26 cellular contexts compared by ENCODE assay signal in genomic region chr2:165593081-165593480, GRCh38.
DNase-seq lines count a peak whose midpoint lies in the region; ATAC-seq and TF ChIP-seq lines count a peak whose summit lies in the region.
"Had no signal": no experiment of that assay in that cellular context is flagged by ENCODE, and none has a peak within 500 bp of the region (broad histone marks: within the 10 kb centered on the region; RNA-seq: fewer than 3 reads in every experiment).

No MANE protein-coding gene starts in this region.

- no peak overlapping the region for H3K27ac Mint-ChIP-seq in CD4-positive, alpha-beta T cell
- H3K27ac Mint-ChIP-seq: CD8-positive, alpha-beta memory T cell; IgD-negative memory B cell had no signal

- H3K36me3 Mint-ChIP-seq in CD4-positive, alpha-beta T cell (ENCODE audit: low read depth): no peaks in the 10 kb centered on the region

- DNase-seq in AG08395 (ENCODE audit: low spot score): peak; percentile 3
- DNase-seq in EH (ENCODE audit: low read depth): peak; percentile 56
- DNase-seq in LHCN-M2 (ENCODE audit: low read depth): peak; percentile 13
- DNase-seq in fibroblast of peridontal ligament (ENCODE audit: extremely low read depth): peak; percentile 78
- DNase-seq in CD4-positive, alpha-beta T cell: no peak
- DNase-seq in 8988T: no peak
- no peak for DNase-seq in activated CD4-positive, alpha-beta T cell treated with anti-CD3 and anti-CD28 coated beads for 1 hour
- DNase-seq: ACHN; CD8-positive, alpha-beta memory T cell; DMS 273 treated with DMSO at 0.1 percent for 48 hours; DMS79; NCI-H1092 treated with DMSO at 0.1 percent for 48 hours; NCI-H1436 treated with DMSO at 0.1 percent for 48 hours; NCI-H187 treated with DMSO at 0.1 percent for 48 hours; NCI-H446 treated with DMSO at 0.1 percent for 48 hours; NCI-H526; NCI-H82; NK-92 treated with Interleukin-12 subunit alpha and Interleukin-12 subunit beta, amount 100 ng/mL, for 24 hours; Right ventricle myocardium superior; RPMI8226 had no signal

- H3K4me1 Mint-ChIP-seq in CD4-positive, alpha-beta T cell (ENCODE audit: low read depth): no peaks in the 10 kb centered on the region

- H3K9me3 ChIP-seq in CD4-positive, alpha-beta T cell (ENCODE audit: control insufficient read depth, low read length): no peaks in the 10 kb centered on the region
- H3K9me3 ChIP-seq: SJSA1 had no signal

- no peak for TF ChIP-seq CTCF in CD4-positive, alpha-beta T cell (IDR thresholded peaks at IDR 0.05)

- ATAC-seq in CD4-positive, alpha-beta T cell (ENCODE audit: poor library complexity): no peak
- ATAC-seq in HG03342 (IDR thresholded peaks at IDR 0.05; ENCODE audit: unreplicated experiment): no peak

- POLR2A ChIA-PET in CD4-positive, alpha-beta T cell (lab: Charles Lee): no interaction called here

- H3K27me3 ChIP-seq in CD4-positive, alpha-beta T cell (ENCODE audit: control insufficient read depth, insufficient read depth, low read length): no peaks in the 10 kb centered on the region
- H3K27me3 ChIP-seq: SJSA1 had no signal

- H3K9me3 Mint-ChIP-seq in CD4-positive, alpha-beta T cell: no peaks in the 10 kb centered on the region

- CTCF ChIA-PET in CD4-positive, alpha-beta T cell (lab: Charles Lee): no interaction called here

- intact Hi-C loops in CD4-positive, alpha-beta T cell (cut with DNase I, micrococcal nuclease): no loop called here

- no peak overlapping the region for H3K27ac ChIP-seq in CD4-positive, alpha-beta T cell (ENCODE audit: low read depth, low read length)
- H3K27ac ChIP-seq: 22Rv1, C4-2B, KMS-11, SJSA1 had no signal

- H3K27me3 Mint-ChIP-seq in CD4-positive, alpha-beta T cell: no peaks in the 10 kb centered on the region

- no peak overlapping the region for H3K4me3 Mint-ChIP-seq in CD4-positive, alpha-beta T cell
- H3K4me3 Mint-ChIP-seq: CD8-positive, alpha-beta memory T cell; IgD-negative memory B cell had no signal

Comparison
In these comparisons a context has a peak if more than half of its experiments do, and no peak if none do; other contexts are left out.
1. DNase-seq: peak in AG08395 (single experiment), EH (single experiment), LHCN-M2 (single experiment) and fibroblast of peridontal ligament (single experiment); none in CD4-positive, alpha-beta T cell (0 of 10), 8988T (single experiment) and activated CD4-positive, alpha-beta T cell treated with anti-CD3 and anti-CD28 coated beads for 1 hour (single experiment).